14 cellular contexts compared by ENCODE assay signal in the genomic region with DNA sequence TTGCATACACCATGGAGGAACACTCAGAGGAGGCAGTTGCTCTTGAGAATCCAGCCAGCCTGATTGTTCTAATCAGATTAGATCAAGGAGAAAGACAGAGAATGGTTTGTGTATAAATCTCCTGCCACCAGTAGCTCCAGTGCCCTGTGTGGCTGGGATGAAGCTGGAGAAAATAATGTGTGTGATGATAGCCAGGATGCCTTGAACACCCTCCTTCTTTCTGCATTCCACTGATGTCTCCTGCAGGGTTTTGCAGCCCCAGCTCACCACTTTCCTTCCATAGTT.
A peak's percentile ranks its signal among the peaks of the same experiment; 100 is the strongest.
DNase-seq lines count a peak whose midpoint lies in the region; TF ChIP-seq lines count a peak whose summit lies in the region.
"Had no signal": no experiment of that assay in that cellular context is flagged by ENCODE, and none has a peak within 500 bp of the region (broad histone marks: within the 10 kb centered on the region; RNA-seq: fewer than 3 reads in every experiment).

No MANE protein-coding gene starts in this region.

- peak; percentile 0 for DNase-seq in NCI-H82 (lab: John Stamatoyannopoulos, UW)
- no peak for DNase-seq in NCI-H82 treated with DMSO at 0.1 percent for 48 hours (lab: John Stamatoyannopoulos, UW; ENCODE audit: unreplicated experiment)
- DNase-seq in SK-N-DZ (ENCODE audit: low spot score) = peak; percentile 69
- DNase-seq in neural crest cell (ENCODE audit: low read depth, low spot score) = no peak
- DNase-seq in vagina (ENCODE audit: extremely low spot score in 2 of 2) = peak; percentile 22 to 32
- DNase-seq in trophoblast cell = no peak
- no peak for DNase-seq in stimulated activated CD4-positive, alpha-beta T cell treated with anti-CD3 and anti-CD28 coated beads, Interleukin-1b, Interleukin-23, amount 100 ng/mL, for 48 hours
- DNase-seq: AML-193; Caco-2; CD4-positive, alpha-beta T cell had no signal

- no peak overlapping the region for H3K4me2 ChIP-seq in trophoblast cell (ENCODE audit: low read length)
- H3K4me2 ChIP-seq: A549 had no signal

- no peaks in the 10 kb centered on the region for H3K36me3 ChIP-seq in vagina
- peaks cover 14 to 20% of the 10 kb centered on the region in 2 experiments for H3K36me3 ChIP-seq in trophoblast cell (ENCODE audit: control insufficient read depth in 1 of 2, insufficient read depth in 2 of 2, low read length in 2 of 2)
- H3K36me3 ChIP-seq: HAP-1 had no signal

- no peaks in the 10 kb centered on the region for H3K27me3 ChIP-seq in vagina
- no peaks in the 10 kb centered on the region for H3K27me3 ChIP-seq in trophoblast cell (ENCODE audit: insufficient read depth, low read length)

- H3K4me3 ChIP-seq in vagina = no peak overlapping the region
- no peak overlapping the region for H3K4me3 ChIP-seq in trophoblast cell (ENCODE audit: low read depth, low read length)
- H3K4me3 ChIP-seq: A549, HAP-1 had no signal

- no peak overlapping the region for H4K12ac ChIP-seq in trophoblast cell (ENCODE audit: low read depth, low read length)

- H4K91ac ChIP-seq in trophoblast cell (ENCODE audit: low read depth, low read length) = no peak overlapping the region

- no peaks in the 10 kb centered on the region for H3K9me3 ChIP-seq in vagina
- peaks cover 2% of the 10 kb centered on the region for H3K9me3 ChIP-seq in trophoblast cell (ENCODE audit: insufficient read depth, low read depth, low read length)
- H3K9me3 ChIP-seq: A549, Caco-2, HAP-1 had no signal

- TF ChIP-seq POLR2A in vagina (IDR thresholded peaks at IDR 0.05) = no peak

- no peak overlapping the region for H2AFZ ChIP-seq in trophoblast cell (ENCODE audit: insufficient read depth, low read length, poor library complexity)

- no peak overlapping the region for H2AK5ac ChIP-seq in trophoblast cell (ENCODE audit: low read length)

- no peak overlapping the region for H3K14ac ChIP-seq in trophoblast cell (ENCODE audit: low read length)

- H2BK5ac ChIP-seq in trophoblast cell (ENCODE audit: low read depth, low read length, poor library complexity) = no peak overlapping the region

- H3K4me1 Mint-ChIP-seq in neural crest cell = no peaks in the 10 kb centered on the region

- no peak overlapping the region for H3K9ac ChIP-seq in trophoblast cell (ENCODE audit: low read length)

- H3K27ac Mint-ChIP-seq in neural crest cell (ENCODE audit: unreplicated experiment) = peak overlapping the region; percentile 19
- H3K27ac Mint-ChIP-seq: CD4-positive, alpha-beta T cell had no signal

- H4K8ac ChIP-seq in trophoblast cell (ENCODE audit: low read depth, low read length) = no peak overlapping the region

- H3K9me3 Mint-ChIP-seq in neural crest cell = no peaks in the 10 kb centered on the region
- H3K9me3 Mint-ChIP-seq: CD4-positive, alpha-beta T cell had no signal

- H3K18ac ChIP-seq in trophoblast cell (ENCODE audit: low read length) = no peak overlapping the region

- no peak overlapping the region for H2BK12ac ChIP-seq in trophoblast cell (ENCODE audit: low read length)

- H3K4me1 ChIP-seq in vagina (no peaks in the 10 kb centered on the region), trophoblast cell (ENCODE audit: control insufficient read depth in 1 of 2, insufficient read depth in 2 of 2, low read length in 2 of 2) (no peaks in the 10 kb centered on the region)
- H3K4me1 ChIP-seq: A549, Caco-2, HAP-1 had no signal

- no peak overlapping the region for H3K23ac ChIP-seq in trophoblast cell (ENCODE audit: low read length)

- H3K27ac ChIP-seq in vagina = no peak overlapping the region
- no peak overlapping the region for H3K27ac ChIP-seq in trophoblast cell (ENCODE audit: low read depth, low read length)
- H3K27ac ChIP-seq: 22Rv1, A549, C4-2B had no signal

- no peak overlapping the region for H2BK120ac ChIP-seq in trophoblast cell (ENCODE audit: insufficient read depth, low read length, poor library complexity)

- no peaks in the 10 kb centered on the region for H3K27me3 Mint-ChIP-seq in neural crest cell (ENCODE audit: low read depth)
- H3K27me3 Mint-ChIP-seq: CD4-positive, alpha-beta T cell had no signal

- H3K79me1 ChIP-seq in trophoblast cell (ENCODE audit: low read length) = no peaks in the 10 kb centered on the region

- H3K36me3 Mint-ChIP-seq in neural crest cell (ENCODE audit: low read depth) = peaks cover 3% of the 10 kb centered on the region

- no peak overlapping the region for H3K4me3 Mint-ChIP-seq in neural crest cell
- H3K4me3 Mint-ChIP-seq: CD4-positive, alpha-beta T cell had no signal

- intact Hi-C loops in vagina (cut with DNase I) = no loop called here

- no peaks in the 10 kb centered on the region for H3K79me2 ChIP-seq in trophoblast cell (ENCODE audit: control insufficient read depth, insufficient read depth, low read length, poor library complexity)

- no peak for TF ChIP-seq CTCF in neural crest cell (conservative IDR thresholded peaks at IDR 0.05)
- no peak for TF ChIP-seq CTCF in vagina (IDR thresholded peaks at IDR 0.05)

- H3K4ac ChIP-seq in trophoblast cell (ENCODE audit: low read depth, low read length) = no peak overlapping the region

Comparison
In these comparisons a context has a peak if more than half of its experiments do, and no peak if none do; other contexts are left out.
1. DNase-seq: peak in NCI-H82 (single experiment), SK-N-DZ (single experiment) and vagina (2 of 2); none in NCI-H82 treated with DMSO at 0.1 percent for 48 hours (single experiment), neural crest cell (single experiment), trophoblast cell (0 of 2) and stimulated activated CD4-positive, alpha-beta T cell treated with anti-CD3 and anti-CD28 coated beads, Interleukin-1b, Interleukin-23, amount 100 ng/mL, for 48 hours (single experiment).